In the genomic region with DNA sequence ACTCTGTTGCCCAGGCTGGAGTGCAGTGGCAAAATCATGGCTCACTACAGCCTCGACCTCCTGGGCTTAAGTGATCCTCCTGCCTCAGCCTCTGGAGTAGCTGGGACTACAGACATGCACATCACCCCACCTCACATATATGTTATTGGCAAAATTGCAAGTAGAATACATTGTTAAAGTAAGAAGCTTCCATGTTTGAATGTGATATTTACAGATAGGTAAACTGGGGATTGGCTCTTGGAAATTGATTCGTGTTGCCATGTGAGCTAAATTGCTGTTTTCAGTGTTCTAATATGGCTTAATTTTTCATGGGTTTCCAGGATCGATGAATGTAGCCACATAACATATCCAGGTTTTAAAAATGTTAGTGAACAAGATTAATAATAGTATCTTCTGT, we compare ENCODE assay signal across 1 cellular context.
TF ChIP-seq lines count a peak whose summit lies in the region.

No MANE protein-coding gene starts in this region.

TF ChIP-seq in GM12878, 131 proteins besides CTCF, POLR2A, EP300 and RAD21 (continued from another document):
- TF ChIP-seq NFXL1 (IDR thresholded peaks at IDR 0.05; ENCODE audit: borderline replicate concordance), result peak; percentile 85; the same call in 1 of the 2 replicates
- TF ChIP-seq, protein P1, sequence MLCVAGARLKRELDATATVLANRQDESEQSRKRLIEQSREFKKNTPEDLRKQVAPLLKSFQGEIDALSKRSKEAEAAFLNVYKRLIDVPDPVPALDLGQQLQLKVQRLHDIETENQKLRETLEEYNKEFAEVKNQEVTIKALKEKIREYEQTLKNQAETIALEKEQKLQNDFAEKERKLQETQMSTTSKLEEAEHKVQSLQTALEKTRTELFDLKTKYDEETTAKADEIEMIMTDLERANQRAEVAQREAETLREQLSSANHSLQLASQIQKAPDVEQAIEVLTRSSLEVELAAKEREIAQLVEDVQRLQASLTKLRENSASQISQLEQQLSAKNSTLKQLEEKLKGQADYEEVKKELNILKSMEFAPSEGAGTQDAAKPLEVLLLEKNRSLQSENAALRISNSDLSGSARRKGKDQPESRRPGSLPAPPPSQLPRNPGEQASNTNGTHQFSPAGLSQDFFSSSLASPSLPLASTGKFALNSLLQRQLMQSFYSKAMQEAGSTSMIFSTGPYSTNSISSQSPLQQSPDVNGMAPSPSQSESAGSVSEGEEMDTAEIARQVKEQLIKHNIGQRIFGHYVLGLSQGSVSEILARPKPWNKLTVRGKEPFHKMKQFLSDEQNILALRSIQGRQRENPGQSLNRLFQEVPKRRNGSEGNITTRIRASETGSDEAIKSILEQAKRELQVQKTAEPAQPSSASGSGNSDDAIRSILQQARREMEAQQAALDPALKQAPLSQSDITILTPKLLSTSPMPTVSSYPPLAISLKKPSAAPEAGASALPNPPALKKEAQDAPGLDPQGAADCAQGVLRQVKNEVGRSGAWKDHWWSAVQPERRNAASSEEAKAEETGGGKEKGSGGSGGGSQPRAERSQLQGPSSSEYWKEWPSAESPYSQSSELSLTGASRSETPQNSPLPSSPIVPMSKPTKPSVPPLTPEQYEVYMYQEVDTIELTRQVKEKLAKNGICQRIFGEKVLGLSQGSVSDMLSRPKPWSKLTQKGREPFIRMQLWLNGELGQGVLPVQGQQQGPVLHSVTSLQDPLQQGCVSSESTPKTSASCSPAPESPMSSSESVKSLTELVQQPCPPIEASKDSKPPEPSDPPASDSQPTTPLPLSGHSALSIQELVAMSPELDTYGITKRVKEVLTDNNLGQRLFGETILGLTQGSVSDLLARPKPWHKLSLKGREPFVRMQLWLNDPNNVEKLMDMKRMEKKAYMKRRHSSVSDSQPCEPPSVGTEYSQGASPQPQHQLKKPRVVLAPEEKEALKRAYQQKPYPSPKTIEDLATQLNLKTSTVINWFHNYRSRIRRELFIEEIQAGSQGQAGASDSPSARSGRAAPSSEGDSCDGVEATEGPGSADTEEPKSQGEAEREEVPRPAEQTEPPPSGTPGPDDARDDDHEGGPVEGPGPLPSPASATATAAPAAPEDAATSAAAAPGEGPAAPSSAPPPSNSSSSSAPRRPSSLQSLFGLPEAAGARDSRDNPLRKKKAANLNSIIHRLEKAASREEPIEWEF (IDR thresholded peaks at IDR 0.05; ENCODE audit: insufficient replicate concordance, low read depth, low read length), result no peak
- no peak for TF ChIP-seq NFIC (IDR thresholded peaks at IDR 0.05; ENCODE audit: low read depth, low read length)
